Comparison of ENCODE assay signal across 1 cellular context in genomic region chr5:5025774-5026406, GRCh38.
TF ChIP-seq lines count a peak whose summit lies in the region.

No MANE protein-coding gene starts in this region.

TF ChIP-seq in GM23338, 12 proteins besides CTCF, POLR2A, EP300 and RAD21 (continued from another document):
- TF ChIP-seq, protein P1, sequence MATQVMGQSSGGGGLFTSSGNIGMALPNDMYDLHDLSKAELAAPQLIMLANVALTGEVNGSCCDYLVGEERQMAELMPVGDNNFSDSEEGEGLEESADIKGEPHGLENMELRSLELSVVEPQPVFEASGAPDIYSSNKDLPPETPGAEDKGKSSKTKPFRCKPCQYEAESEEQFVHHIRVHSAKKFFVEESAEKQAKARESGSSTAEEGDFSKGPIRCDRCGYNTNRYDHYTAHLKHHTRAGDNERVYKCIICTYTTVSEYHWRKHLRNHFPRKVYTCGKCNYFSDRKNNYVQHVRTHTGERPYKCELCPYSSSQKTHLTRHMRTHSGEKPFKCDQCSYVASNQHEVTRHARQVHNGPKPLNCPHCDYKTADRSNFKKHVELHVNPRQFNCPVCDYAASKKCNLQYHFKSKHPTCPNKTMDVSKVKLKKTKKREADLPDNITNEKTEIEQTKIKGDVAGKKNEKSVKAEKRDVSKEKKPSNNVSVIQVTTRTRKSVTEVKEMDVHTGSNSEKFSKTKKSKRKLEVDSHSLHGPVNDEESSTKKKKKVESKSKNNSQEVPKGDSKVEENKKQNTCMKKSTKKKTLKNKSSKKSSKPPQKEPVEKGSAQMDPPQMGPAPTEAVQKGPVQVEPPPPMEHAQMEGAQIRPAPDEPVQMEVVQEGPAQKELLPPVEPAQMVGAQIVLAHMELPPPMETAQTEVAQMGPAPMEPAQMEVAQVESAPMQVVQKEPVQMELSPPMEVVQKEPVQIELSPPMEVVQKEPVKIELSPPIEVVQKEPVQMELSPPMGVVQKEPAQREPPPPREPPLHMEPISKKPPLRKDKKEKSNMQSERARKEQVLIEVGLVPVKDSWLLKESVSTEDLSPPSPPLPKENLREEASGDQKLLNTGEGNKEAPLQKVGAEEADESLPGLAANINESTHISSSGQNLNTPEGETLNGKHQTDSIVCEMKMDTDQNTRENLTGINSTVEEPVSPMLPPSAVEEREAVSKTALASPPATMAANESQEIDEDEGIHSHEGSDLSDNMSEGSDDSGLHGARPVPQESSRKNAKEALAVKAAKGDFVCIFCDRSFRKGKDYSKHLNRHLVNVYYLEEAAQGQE (IDR thresholded peaks at IDR 0.05; ENCODE audit: unreplicated experiment) = no peak
- no peak for TF ChIP-seq STAT1 (IDR thresholded peaks at IDR 0.05; ENCODE audit: unreplicated experiment)
- TF ChIP-seq POLR2AphosphoS5 (IDR thresholded peaks at IDR 0.05; ENCODE audit: low read depth) = no peak
- no peak for TF ChIP-seq ZNF114 (CRISPR knock-in tag; IDR thresholded peaks at IDR 0.05)
- TF ChIP-seq, protein P2, sequence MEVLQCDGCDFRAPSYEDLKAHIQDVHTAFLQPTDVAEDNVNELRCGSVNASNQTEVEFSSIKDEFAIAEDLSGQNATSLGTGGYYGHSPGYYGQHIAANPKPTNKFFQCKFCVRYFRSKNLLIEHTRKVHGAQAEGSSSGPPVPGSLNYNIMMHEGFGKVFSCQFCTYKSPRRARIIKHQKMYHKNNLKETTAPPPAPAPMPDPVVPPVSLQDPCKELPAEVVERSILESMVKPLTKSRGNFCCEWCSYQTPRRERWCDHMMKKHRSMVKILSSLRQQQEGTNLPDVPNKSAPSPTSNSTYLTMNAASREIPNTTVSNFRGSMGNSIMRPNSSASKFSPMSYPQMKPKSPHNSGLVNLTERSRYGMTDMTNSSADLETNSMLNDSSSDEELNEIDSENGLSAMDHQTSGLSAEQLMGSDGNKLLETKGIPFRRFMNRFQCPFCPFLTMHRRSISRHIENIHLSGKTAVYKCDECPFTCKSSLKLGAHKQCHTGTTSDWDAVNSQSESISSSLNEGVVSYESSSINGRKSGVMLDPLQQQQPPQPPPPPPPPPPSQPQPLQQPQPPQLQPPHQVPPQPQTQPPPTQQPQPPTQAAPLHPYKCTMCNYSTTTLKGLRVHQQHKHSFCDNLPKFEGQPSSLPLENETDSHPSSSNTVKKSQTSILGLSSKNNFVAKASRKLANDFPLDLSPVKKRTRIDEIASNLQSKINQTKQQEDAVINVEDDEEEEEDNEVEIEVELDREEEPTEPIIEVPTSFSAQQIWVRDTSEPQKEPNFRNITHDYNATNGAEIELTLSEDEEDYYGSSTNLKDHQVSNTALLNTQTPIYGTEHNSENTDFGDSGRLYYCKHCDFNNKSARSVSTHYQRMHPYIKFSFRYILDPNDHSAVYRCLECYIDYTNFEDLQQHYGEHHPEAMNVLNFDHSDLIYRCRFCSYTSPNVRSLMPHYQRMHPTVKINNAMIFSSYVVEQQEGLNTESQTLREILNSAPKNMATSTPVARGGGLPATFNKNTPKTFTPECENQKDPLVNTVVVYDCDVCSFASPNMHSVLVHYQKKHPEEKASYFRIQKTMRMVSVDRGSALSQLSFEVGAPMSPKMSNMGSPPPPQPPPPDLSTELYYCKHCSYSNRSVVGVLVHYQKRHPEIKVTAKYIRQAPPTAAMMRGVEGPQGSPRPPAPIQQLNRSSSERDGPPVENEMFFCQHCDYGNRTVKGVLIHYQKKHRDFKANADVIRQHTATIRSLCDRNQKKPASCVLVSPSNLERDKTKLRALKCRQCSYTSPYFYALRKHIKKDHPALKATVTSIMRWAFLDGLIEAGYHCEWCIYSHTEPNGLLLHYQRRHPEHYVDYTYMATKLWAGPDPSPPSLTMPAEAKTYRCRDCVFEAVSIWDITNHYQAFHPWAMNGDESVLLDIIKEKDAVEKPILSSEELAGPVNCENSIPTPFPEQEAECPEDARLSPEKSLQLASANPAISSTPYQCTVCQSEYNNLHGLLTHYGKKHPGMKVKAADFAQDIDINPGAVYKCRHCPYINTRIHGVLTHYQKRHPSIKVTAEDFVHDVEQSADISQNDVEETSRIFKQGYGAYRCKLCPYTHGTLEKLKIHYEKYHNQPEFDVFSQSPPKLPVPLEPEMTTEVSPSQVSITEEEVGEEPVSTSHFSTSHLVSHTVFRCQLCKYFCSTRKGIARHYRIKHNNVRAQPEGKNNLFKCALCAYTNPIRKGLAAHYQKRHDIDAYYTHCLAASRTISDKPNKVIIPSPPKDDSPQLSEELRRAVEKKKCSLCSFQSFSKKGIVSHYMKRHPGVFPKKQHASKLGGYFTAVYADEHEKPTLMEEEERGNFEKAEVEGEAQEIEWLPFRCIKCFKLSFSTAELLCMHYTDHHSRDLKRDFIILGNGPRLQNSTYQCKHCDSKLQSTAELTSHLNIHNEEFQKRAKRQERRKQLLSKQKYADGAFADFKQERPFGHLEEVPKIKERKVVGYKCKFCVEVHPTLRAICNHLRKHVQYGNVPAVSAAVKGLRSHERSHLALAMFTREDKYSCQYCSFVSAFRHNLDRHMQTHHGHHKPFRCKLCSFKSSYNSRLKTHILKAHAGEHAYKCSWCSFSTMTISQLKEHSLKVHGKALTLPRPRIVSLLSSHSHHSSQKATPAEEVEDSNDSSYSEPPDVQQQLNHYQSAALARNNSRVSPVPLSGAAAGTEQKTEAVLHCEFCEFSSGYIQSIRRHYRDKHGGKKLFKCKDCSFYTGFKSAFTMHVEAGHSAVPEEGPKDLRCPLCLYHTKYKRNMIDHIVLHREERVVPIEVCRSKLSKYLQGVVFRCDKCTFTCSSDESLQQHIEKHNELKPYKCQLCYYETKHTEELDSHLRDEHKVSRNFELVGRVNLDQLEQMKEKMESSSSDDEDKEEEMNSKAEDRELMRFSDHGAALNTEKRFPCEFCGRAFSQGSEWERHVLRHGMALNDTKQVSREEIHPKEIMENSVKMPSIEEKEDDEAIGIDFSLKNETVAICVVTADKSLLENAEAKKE (CRISPR knock-in tag; IDR thresholded peaks at IDR 0.05) = no peak
- no peak for TF ChIP-seq NANOG (IDR thresholded peaks at IDR 0.05; ENCODE audit: borderline replicate concordance)
